ENCODE assay signal across 15 cellular contexts in the genomic region with DNA sequence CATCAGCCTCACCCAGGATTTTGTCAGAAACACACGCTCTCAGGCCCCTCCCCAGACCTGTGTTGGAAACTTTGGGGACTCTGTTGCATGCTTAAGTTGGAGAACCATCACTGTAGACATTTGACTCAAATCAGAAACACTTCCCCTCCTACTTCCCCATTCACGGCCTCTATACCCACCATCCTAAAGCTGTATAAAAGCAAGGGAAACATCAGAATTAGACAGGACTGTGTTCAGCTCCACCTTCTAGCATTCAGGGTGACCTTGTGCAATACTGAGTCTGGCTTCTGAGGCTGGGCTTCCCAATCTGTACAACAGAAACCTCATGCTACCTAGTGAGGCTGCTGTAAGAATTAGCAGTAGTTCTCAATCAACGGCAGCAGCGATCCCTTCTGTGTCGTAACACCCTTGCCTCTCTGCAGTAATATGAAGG.
A peak's percentile ranks its signal among the peaks of the same experiment; 100 is the strongest.
DNase-seq lines count a peak whose midpoint lies in the region; ATAC-seq, FAIRE-seq and TF ChIP-seq lines count a peak whose summit lies in the region.
"Had no signal": no experiment of that assay in that cellular context is flagged by ENCODE, and none has a peak within 500 bp of the region (broad histone marks: within the 10 kb centered on the region; RNA-seq: fewer than 3 reads in every experiment).

No MANE protein-coding gene starts in this region.

- H3K27me3 ChIP-seq in GM12878 (replicated peaks in 1 of 2; ENCODE audit: control insufficient read depth in 2 of 2, insufficient read depth in 2 of 2, low read length in 1 of 2), result no peaks in the 10 kb centered on the region
- H3K27me3 ChIP-seq in GM23248 (replicated peaks; ENCODE audit: insufficient read depth), result peaks cover 32% of the 10 kb centered on the region
- H3K27me3 ChIP-seq: breast epithelium, uterus had no signal

- no peak for DNase-seq in GM12891 (ENCODE audit: insufficient read length, low spot score)
- DNase-seq in GM12878 (ENCODE audit: low read depth, low spot score), result no peak
- no peak for DNase-seq in AG08395 (ENCODE audit: low spot score)
- no peak for DNase-seq in GM23248
- DNase-seq in stimulated activated CD4-positive, alpha-beta T cell treated with anti-CD3 and anti-CD28 coated beads, Interleukin-4, amount 100 ng/mL, for 24 hours, result no peak
- DNase-seq in superior temporal gyrus (ENCODE audit: extremely low spot score), result no peak
- DNase-seq: activated T-cell treated with anti-CD3 and anti-CD28 coated beads, Interleukin-2, amount 50 U/mL, for 1 hour; islet precursor cell; NCI-H526; T1000; uterus had no signal

- H3K4me1 ChIP-seq in GM12878 (ENCODE audit: control insufficient read depth, insufficient read depth, low read length), result peaks cover 9% of the 10 kb centered on the region
- no peaks in the 10 kb centered on the region for H3K4me1 ChIP-seq in GM23248 (ENCODE audit: insufficient read depth)
- H3K4me1 ChIP-seq: breast epithelium, parathyroid adenoma, uterus had no signal

- CTCF ChIA-PET in GM12878 (lab: Yijun Ruan, JAX), result interaction anchor here (0.7 to 1.4 kb wide), 4 partner anchors 9 to 78 kb away, joined by 3 to 5 read pairs (median 3); no protein-coding TSS in a partner anchor

- peak in 1 of 2 experiments; percentile 67; a peak in 2 of 4 replicates for TF ChIP-seq EP300 in GM12878 (IDR thresholded peaks at IDR 0.05; ENCODE audit: borderline replicate concordance in 1 of 2, control insufficient read depth in 1 of 2, low read depth in 2 of 2, low read length in 2 of 2)

- no peaks in the 10 kb centered on the region for H3K9me2 ChIP-seq in GM23248 (ENCODE audit: insufficient read depth)

- in situ Hi-C loops in GM12878 (cut with MboI), result no loop called here
- in situ Hi-C loops in GM23248 (cut with MboI), result no loop called here

- BruUV-seq in GM12878 (replicated peaks; lab: Mats Ljungman, UMichigan), result no TSS peak

- TF ChIP-seq RAD21 in GM12878 (IDR thresholded peaks at IDR 0.05; ENCODE audit: insufficient read depth, low read depth, low read length), result no peak

- no peaks in the 10 kb centered on the region for H3K36me3 ChIP-seq in GM12878 (ENCODE audit: control insufficient read depth in 2 of 2, insufficient read depth in 2 of 2, low read length in 1 of 2)
- H3K36me3 ChIP-seq in GM23248 (ENCODE audit: low read depth), result no peaks in the 10 kb centered on the region
- H3K36me3 ChIP-seq: breast epithelium, uterus had no signal

- TF ChIP-seq POLR2A in GM12891 (IDR thresholded peaks at IDR 0.05; ENCODE audit: low read depth, low read length), result no peak
- TF ChIP-seq POLR2A in GM12878 (IDR thresholded peaks at IDR 0.05; ENCODE audit: low read depth, low read length), result no peak

- peak overlapping the region; percentile 63 for H3K4me2 ChIP-seq in GM12878 (ENCODE audit: control insufficient read depth, insufficient read depth)
- no peak overlapping the region for H3K4me2 ChIP-seq in GM23248 (ENCODE audit: unreplicated experiment)

- no peaks in the 10 kb centered on the region; the same call in 1 of the 3 replicates for H3K9me3 ChIP-seq in GM12878 (replicated peaks; ENCODE audit: control insufficient read depth, insufficient read depth, low read length)
- no peaks in the 10 kb centered on the region for H3K9me3 ChIP-seq in GM23248 (ENCODE audit: low read depth)

- no peak for TF ChIP-seq CTCF in GM12878 (IDR thresholded peaks at IDR 0.05 in 2 of 3, conservative IDR thresholded peaks at IDR 0.05 in 1 of 3; ENCODE audit: control insufficient read depth in 2 of 3, extremely low read depth in 1 of 3, insufficient read depth in 1 of 3, low read depth in 3 of 3, low read length in 3 of 3)

- FAIRE-seq in GM12891 (lab: Jason Lieb, UNC) (peak; percentile 95), GM12878 (lab: Jason Lieb, UNC) (peak; percentile 56)

- H3F3A ChIP-seq in GM23248 (ENCODE audit: insufficient read depth), result no peaks in the 10 kb centered on the region

- SMC1A ChIA-PET in GM12878 (lab: Charles Lee; ENCODE audit: uncharacterized antibody, unreplicated experiment), result interaction anchor here (0.6 to 2.8 kb wide), 9 partner anchors 9 to 368 kb away, joined by 3 to 10 read pairs (median 4); no protein-coding TSS in a partner anchor

- RAD21 ChIA-PET in GM12878 (lab: Charles Lee; ENCODE audit: unreplicated experiment), result interaction anchor here (1.3 kb wide), 1 partner anchor 52 kb away, joined by 3 read pairs; no protein-coding TSS in a partner anchor

- H3K9ac ChIP-seq in GM12878 (ENCODE audit: control insufficient read depth, insufficient read depth, low read length) (no peak overlapping the region), GM23248 (no peak overlapping the region)
- H3K9ac ChIP-seq: parathyroid adenoma had no signal

- 40% methylated on average over 5 of the region's 5 CpGs for WGBS in GM12878 (ENCODE audit: insufficient coverage, insufficient replicate concordance, low lambda C conversion rate, missing lambda C conversion rate)
- 80 to 82% methylated on average over 5 of the region's 5 CpGs for WGBS in GM23248 (ENCODE audit: low coverage in 1 of 2, low lambda C conversion rate in 2 of 2, missing lambda C conversion rate in 2 of 2), 2 experiments

- intact Hi-C loops in GM12878 (cut with micrococcal nuclease; ENCODE audit: unreplicated experiment), result no loop called here

- no peaks in the 10 kb centered on the region for H4K20me1 ChIP-seq in GM12878 (ENCODE audit: control insufficient read depth, insufficient read depth)
- H4K20me1 ChIP-seq in GM23248 (ENCODE audit: insufficient read depth), result no peaks in the 10 kb centered on the region

- peak overlapping the region; percentile 30 for H2AFZ ChIP-seq in GM12878 (ENCODE audit: control insufficient read depth, low read depth, low read length)
- H2AFZ ChIP-seq in GM23248, result no peak overlapping the region
- H2AFZ ChIP-seq: parathyroid adenoma had no signal

- H3K79me2 ChIP-seq in GM12878 (ENCODE audit: control insufficient read depth, insufficient read depth, low read length) (no peaks in the 10 kb centered on the region), GM23248 (ENCODE audit: insufficient read depth) (no peaks in the 10 kb centered on the region)
- H3K79me2 ChIP-seq: parathyroid adenoma had no signal

- no peak overlapping the region for H3K27ac ChIP-seq in GM12878 (ENCODE audit: control insufficient read depth, insufficient read depth)
- H3K27ac ChIP-seq in GM23248, result no peak overlapping the region
- H3K27ac ChIP-seq: breast epithelium, parathyroid adenoma, uterus had no signal

- POLR2A ChIA-PET in GM12878 (lab: Charles Lee), result interaction anchor here (0.7 kb wide), 1 partner anchor 14 kb away, joined by 3 read pairs; no protein-coding TSS in a partner anchor

- H3K4me3 ChIP-seq in GM12878, result no peak overlapping the region
- H3K4me3 ChIP-seq in GM23248, result no peak overlapping the region
- H3K4me3 ChIP-seq: breast epithelium, uterus had no signal

- ATAC-seq in GM21381 (IDR thresholded peaks at IDR 0.05; ENCODE audit: unreplicated experiment) (peak; percentile 84), HG03175 (IDR thresholded peaks at IDR 0.05; ENCODE audit: unreplicated experiment) (peak; percentile 81), GM12878 (peak; percentile 94)

TF ChIP-seq in GM12891, 5 proteins besides CTCF, POLR2A, EP300 and RAD21:
- TF ChIP-seq SPI1 (IDR thresholded peaks at IDR 0.05; ENCODE audit: low read depth, low read length), result peak; percentile 94
- no peak for TF ChIP-seq PAX5 (IDR thresholded peaks at IDR 0.05; ENCODE audit: insufficient read depth, low read length, severe bottlenecking)
- TF ChIP-seq POLR2AphosphoS5 (IDR thresholded peaks at IDR 0.05; ENCODE audit: low read depth, low read length), result no peak
- TF ChIP-seq TAF1 (IDR thresholded peaks at IDR 0.05; ENCODE audit: low read depth, low read length), result no peak
- no peak for TF ChIP-seq POU2F2 (IDR thresholded peaks at IDR 0.05; ENCODE audit: low read depth, low read length)

TF ChIP-seq in GM12878, 131 proteins besides CTCF, POLR2A, EP300 and RAD21 (continues in another document):
- no peak for TF ChIP-seq BRCA1 (IDR thresholded peaks at IDR 0.05; ENCODE audit: low read depth, low read length)
- TF ChIP-seq EED (IDR thresholded peaks at IDR 0.05; ENCODE audit: low read depth), result peak; percentile 73
- peak; percentile 73 for TF ChIP-seq JUNB (IDR thresholded peaks at IDR 0.05)
- no peak for TF ChIP-seq NRF1 (conservative IDR thresholded peaks at IDR 0.05; ENCODE audit: low read depth, low read length)
- TF ChIP-seq ZBTB40 (IDR thresholded peaks at IDR 0.05; ENCODE audit: borderline replicate concordance), result no peak
- TF ChIP-seq BCL11A (IDR thresholded peaks at IDR 0.05; ENCODE audit: low read depth, low read length), result 0 out of 2 replicates have a peak, but pooled peaks have one; percentile 53
